ENCODE assay signal across 8 cellular contexts in the genomic region with DNA sequence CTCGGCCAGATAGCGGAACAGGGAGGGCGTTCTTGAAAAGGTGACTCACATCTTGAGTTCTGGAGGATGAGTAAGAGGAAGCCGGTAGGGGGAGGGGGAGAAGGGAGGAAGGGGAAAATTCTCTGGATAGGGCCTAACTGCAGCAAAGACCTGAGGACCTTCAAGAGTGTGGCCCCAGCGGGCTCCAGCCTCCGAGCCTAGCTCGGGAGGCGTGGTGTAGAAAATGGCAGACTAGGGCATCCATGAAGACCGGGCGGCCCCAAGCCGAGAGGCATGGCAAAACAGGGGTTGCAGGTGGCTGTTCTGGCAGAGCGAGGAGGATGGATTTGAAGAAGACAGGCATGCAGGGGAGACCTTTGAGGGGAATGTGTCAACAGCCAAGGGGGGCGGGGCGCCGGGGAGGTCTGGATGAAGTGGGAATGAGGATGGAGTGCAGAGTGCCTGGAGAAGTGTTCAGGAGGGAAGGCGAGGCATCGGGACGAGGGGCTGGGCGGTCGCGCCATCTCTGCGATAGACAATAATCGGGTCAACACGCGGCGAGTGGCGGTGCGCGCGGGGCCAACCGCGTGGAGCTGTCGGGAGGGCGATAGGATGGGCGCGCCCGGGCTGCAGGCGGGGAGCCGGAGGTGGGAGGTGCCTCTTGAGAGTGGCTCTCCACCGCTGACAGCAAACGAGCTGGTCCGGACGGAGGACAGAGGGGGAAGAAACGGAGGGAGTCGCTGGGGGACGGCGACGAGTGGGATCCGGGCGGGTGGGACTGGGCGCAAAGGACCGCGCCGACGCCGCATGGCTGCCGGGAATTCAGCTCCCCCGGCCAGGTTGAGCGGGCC. TPM values are rescaled to one million over a fixed set of nuclear protein-coding genes. Genes with fewer than 3 reads are reported as not detected.
DNase-seq lines count a peak whose midpoint lies in the region; ATAC-seq and TF ChIP-seq lines count a peak whose summit lies in the region.

No MANE protein-coding gene starts in this region.

- peaks cover 27% of the 10 kb centered on the region for H3K4me1 Mint-ChIP-seq in T-helper 2 cell treated with Interferon-gamma antibody and Interleukin-4, amounts not matched to agents 5 μg/mL and 100 μg/mL, for 36 hours (ENCODE audit: low read depth)

- H3K4me3 ChIP-seq in AG10803 (ENCODE audit: low read length) = peak overlapping the region; percentile 54
- H3K4me3 ChIP-seq in astrocyte of the cerebellum (ENCODE audit: low read depth, low read length) = peak overlapping the region; percentile 43
- peak overlapping the region; percentile 39 to 65 (median 56) for H3K4me3 ChIP-seq in gastrocnemius medialis

- TF ChIP-seq CTCF in AG10803 (conservative IDR thresholded peaks at IDR 0.05; ENCODE audit: low read length) (no peak), astrocyte of the cerebellum (IDR thresholded peaks at IDR 0.05; ENCODE audit: low read depth, low read length, missing control alignments) (peak; percentile 4), gastrocnemius medialis (IDR thresholded peaks at IDR 0.05 in 4 of 5, conservative IDR thresholded peaks at IDR 0.05 in 1 of 5) (no peak)

- H3K27ac Mint-ChIP-seq in T-helper 2 cell treated with Interferon-gamma antibody and Interleukin-4, amounts not matched to agents 5 μg/mL and 100 μg/mL, for 36 hours = peak overlapping the region; percentile 83

- H3K27me3 ChIP-seq in gastrocnemius medialis = peaks cover 0 to 27% (median 6%) of the 10 kb centered on the region in 3 donors

- H3K9me3 ChIP-seq in gastrocnemius medialis = no peaks in the 10 kb centered on the region

- TF ChIP-seq POLR2A in gastrocnemius medialis (IDR thresholded peaks at IDR 0.05) = no peak

- peak overlapping the region; percentile 77 for H3K4me3 Mint-ChIP-seq in T-helper 2 cell treated with Interferon-gamma antibody and Interleukin-4, amounts not matched to agents 5 μg/mL and 100 μg/mL, for 36 hours

- no peaks in the 10 kb centered on the region for H3K36me3 Mint-ChIP-seq in T-helper 2 cell treated with Interferon-gamma antibody and Interleukin-4, amounts not matched to agents 5 μg/mL and 100 μg/mL, for 36 hours (ENCODE audit: low read depth)

- peaks cover 5 to 16% of the 10 kb centered on the region in 2 donors for H3K4me1 ChIP-seq in gastrocnemius medialis

- peak overlapping the region; percentile 1 to 71 (median 68) for H3K27ac ChIP-seq in gastrocnemius medialis

- peaks cover 31% of the 10 kb centered on the region for H3K27me3 Mint-ChIP-seq in T-helper 2 cell treated with Interferon-gamma antibody and Interleukin-4, amounts not matched to agents 5 μg/mL and 100 μg/mL, for 36 hours (ENCODE audit: low read depth)

- no peaks in the 10 kb centered on the region for H3K36me3 ChIP-seq in gastrocnemius medialis

- intact Hi-C loops in gastrocnemius medialis (cut with DNase I; ENCODE audit: low total_unique reads) = loop anchor here (5.0 kb wide), 1 partner anchor 115 kb away; a partner anchor contains a TSS

- in situ Hi-C loops in astrocyte of the cerebellum (cut with HindIII; ENCODE audit: low sequenced_read_pairs) (loop anchor here (10.0 kb wide), 1 partner anchor 77 kb away; no protein-coding TSS in a partner anchor), gastrocnemius medialis (cut with MboI; ENCODE audit: low sequenced_read_pairs in 4 of 4) (loop anchor here in 2 of 4 donors (25.0 kb wide), 1 partner anchor 300 kb away; no protein-coding TSS in a partner anchor)

- ATAC-seq in gastrocnemius medialis (no peak), HG03039 (IDR thresholded peaks at IDR 0.05; ENCODE audit: unreplicated experiment) (no peak)

- peaks cover 6% of the 10 kb centered on the region for H3K9me3 Mint-ChIP-seq in T-helper 2 cell treated with Interferon-gamma antibody and Interleukin-4, amounts not matched to agents 5 μg/mL and 100 μg/mL, for 36 hours

- DNase-seq in AG10803 (ENCODE audit: low read depth) (peak; percentile 80), HUDEP-2 (lab: John Stamatoyannopoulos, UW; ENCODE audit: unreplicated experiment in 76 of 76) (peak in 73 of 76 experiments; percentile 32 to 92 (median 78)), astrocyte of the cerebellum (ENCODE audit: low read depth) (no peak), iPS DF 19.7 (ENCODE audit: low read depth, low spot score) (peak; percentile 64), gastrocnemius medialis (no peak), NCI-H446 treated with DMSO at 0.1 percent for 48 hours (lab: John Stamatoyannopoulos, UW) (no peak)
- peak; percentile 54 for DNase-seq in T-helper 2 cell treated with Interferon-gamma antibody and Interleukin-4, amounts not matched to agents 5 μg/mL and 100 μg/mL, for 36 hours (ENCODE audit: low spot score)

RNA-seq across cellular contexts. Expression of a gene that starts 40.0 kb away (rescaled TPM):
- total RNA-seq in gastrocnemius medialis = under 1 TPM; 0.27 to 0.69 (median 0.57) TPM

Comparison
In these comparisons a context has a peak if more than half of its experiments do, and no peak if none do; other contexts are left out.
1. DNase-seq: peak in AG10803 (single experiment), HUDEP-2 (73 of 76), T-helper 2 cell treated with Interferon-gamma antibody and Interleukin-4, amounts not matched to agents 5 μg/mL and 100 μg/mL, for 36 hours (single experiment) and iPS DF 19.7 (single experiment); none in astrocyte of the cerebellum (single experiment), gastrocnemius medialis (0 of 2) and NCI-H446 treated with DMSO at 0.1 percent for 48 hours (single experiment).
2. Peak in every context shown above with its lines, with median percentiles within 50 percentile points of each other: H3K4me3 ChIP-seq.